In the genomic region with DNA sequence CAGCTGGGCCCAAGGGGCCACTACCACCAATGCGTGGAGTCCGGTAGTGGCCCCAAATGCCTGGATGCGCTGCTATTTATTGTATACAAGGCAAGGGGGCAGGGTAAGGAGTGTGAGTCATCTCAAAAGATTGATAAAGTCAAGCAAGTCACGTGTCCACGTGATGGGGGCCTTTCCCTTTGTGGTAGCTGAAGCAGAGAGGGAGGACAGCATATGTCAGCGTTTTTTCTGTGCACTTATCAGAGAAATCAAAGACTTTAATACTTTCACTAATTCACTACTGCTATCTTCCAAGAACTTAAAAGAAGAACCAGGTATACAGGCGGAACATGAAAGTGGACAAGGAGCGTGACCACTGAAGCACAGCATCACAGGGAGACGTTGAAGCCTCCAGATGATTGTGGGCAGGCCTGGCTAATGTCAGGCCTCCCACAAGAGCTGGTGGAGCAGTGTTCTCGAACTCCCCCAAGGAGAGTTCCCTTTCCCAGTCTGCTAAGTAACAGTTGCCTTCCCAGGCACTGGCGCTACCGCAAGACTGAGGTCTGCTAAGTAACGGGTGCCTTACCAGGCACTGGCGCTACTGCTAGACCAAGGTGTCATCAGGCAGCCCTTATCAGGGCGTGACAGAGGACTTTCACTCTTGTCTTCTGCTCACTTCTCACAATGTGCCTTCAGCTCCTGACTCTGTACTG, we compare ENCODE assay signal across 17 cellular contexts. TPM values are rescaled to one million over a fixed set of nuclear protein-coding genes. Genes with fewer than 3 reads are reported as not detected.
A peak's percentile ranks its signal among the peaks of the same experiment; 100 is the strongest.
DNase-seq lines count a peak whose midpoint lies in the region; ATAC-seq and TF ChIP-seq lines count a peak whose summit lies in the region.
"Had no signal": no experiment of that assay in that cellular context is flagged by ENCODE, and none has a peak within 500 bp of the region (broad histone marks: within the 10 kb centered on the region; RNA-seq: fewer than 3 reads in every experiment).

No MANE protein-coding gene starts in this region.

- no peak overlapping the region for H3K4me3 ChIP-seq in mammary epithelial cell (replicated peaks in 1 of 3; ENCODE audit: insufficient read depth in 1 of 3, low read depth in 2 of 3, low read length in 3 of 3)
- H3K4me3 ChIP-seq: ovary, PC-9 had no signal

- no peaks in the 10 kb centered on the region for H3K4me1 ChIP-seq in mammary epithelial cell (ENCODE audit: insufficient read depth, low read length)

- no peaks in the 10 kb centered on the region for H4K20me1 ChIP-seq in mammary epithelial cell (ENCODE audit: insufficient read depth, low read length)

- BruUV-seq in MCF 10A (replicated peaks; lab: Mats Ljungman, UMichigan), result no TSS peak
- no TSS peak for BruUV-seq in mammary epithelial cell (replicated peaks; lab: Mats Ljungman, UMichigan)

- no peaks in the 10 kb centered on the region for H3K36me3 ChIP-seq in mammary epithelial cell (ENCODE audit: insufficient read depth, low read length)
- H3K36me3 ChIP-seq: ovary had no signal

- CTCF ChIA-PET in MCF 10A (lab: Yijun Ruan, JAX) (interaction anchor here (0.6 to 0.9 kb wide), 4 partner anchors 8 to 123 kb away, joined by 3 read pairs; no protein-coding TSS in a partner anchor), mammary epithelial cell (lab: Charles Lee; ENCODE audit: low non-redundant PET) (no interaction called here)

- peaks cover 25% of the 10 kb centered on the region for H3K36me3 Mint-ChIP-seq in MCF 10A (ENCODE audit: insufficient read depth, unreplicated experiment)
- no peaks in the 10 kb centered on the region for H3K36me3 Mint-ChIP-seq in T-helper 17 cell (ENCODE audit: low read depth)
- H3K36me3 Mint-ChIP-seq: memory B cell had no signal

- H3K27me3 ChIP-seq in mammary epithelial cell (ENCODE audit: insufficient read depth, low read length), result no peaks in the 10 kb centered on the region
- H3K27me3 ChIP-seq: ovary had no signal

- dilution Hi-C loops in mammary epithelial cell (cut with HindIII; ENCODE audit: low sequenced_read_pairs), result loop anchor here (5.0 kb wide), 1 partner anchor 62 kb away; no protein-coding TSS in a partner anchor

- intact Hi-C loops in MCF 10A (cut with micrococcal nuclease) (no loop called here), mammary epithelial cell (cut with micrococcal nuclease) (no loop called here)

- no peak overlapping the region for H2AFZ ChIP-seq in mammary epithelial cell (ENCODE audit: low read depth, low read length)
- H2AFZ ChIP-seq: PC-9 had no signal

- peak; percentile 93 for ATAC-seq in T-helper 17 cell
- no peak for ATAC-seq in GM21529 (IDR thresholded peaks at IDR 0.05; ENCODE audit: unreplicated experiment)
- no peak for ATAC-seq in GM18870 (IDR thresholded peaks at IDR 0.05; ENCODE audit: unreplicated experiment)

- H3K4me3 Mint-ChIP-seq in MCF 10A (ENCODE audit: unreplicated experiment) (no peak overlapping the region), T-helper 17 cell (peak overlapping the region; percentile 50)
- H3K4me3 Mint-ChIP-seq: memory B cell had no signal

- no peaks in the 10 kb centered on the region for H3K4me1 Mint-ChIP-seq in MCF 10A (ENCODE audit: insufficient read depth, unreplicated experiment)
- H3K4me1 Mint-ChIP-seq in T-helper 17 cell, result peaks cover 5% of the 10 kb centered on the region
- H3K4me1 Mint-ChIP-seq: memory B cell had no signal

- TF ChIP-seq CTCF in MCF 10A (IDR thresholded peaks at IDR 0.05; ENCODE audit: unreplicated experiment) (no peak), mammary epithelial cell (conservative IDR thresholded peaks at IDR 0.05 in 1 of 2, IDR thresholded peaks at IDR 0.05 in 1 of 2; ENCODE audit: extremely low read depth in 1 of 2, insufficient read depth in 1 of 2, low read depth in 1 of 2, low read length in 2 of 2) (no peak)

- in situ Hi-C loops in mammary epithelial cell (cut with MboI; ENCODE audit: low sequenced_read_pairs in 2 of 2), result no loop called here

- peak overlapping the region; percentile 64 for H3K27ac Mint-ChIP-seq in MCF 10A (ENCODE audit: low read depth, unreplicated experiment)
- peak overlapping the region; percentile 54 for H3K27ac Mint-ChIP-seq in T-helper 17 cell
- H3K27ac Mint-ChIP-seq: memory B cell had no signal

- H3K9ac ChIP-seq in mammary epithelial cell (ENCODE audit: insufficient read depth, low read length), result no peak overlapping the region

- POLR2A ChIA-PET in MCF 10A (lab: Yijun Ruan, JAX), result interaction anchor here (0.6 kb wide), 1 partner anchor 14 kb away, joined by 4 read pairs; no protein-coding TSS in a partner anchor

- DNase-seq in MCF 10A (ENCODE audit: unreplicated experiment) (no peak), mammary epithelial cell (no peak), T-helper 17 cell (peak; percentile 29 to 55 (median 36)), dermis blood vessel endothelial cell (peak; percentile 16), NCI-H1417 treated with DMSO at 0.1 percent for 48 hours (lab: John Stamatoyannopoulos, UW) (no peak)
- DNase-seq in stimulated activated CD8-positive, alpha-beta memory T cell treated with anti-CD3 and anti-CD28 coated beads, Interleukin-7, amount 100 ng/mL, for 24 hours (ENCODE audit: low read depth), result peak; percentile 12
- DNase-seq: activated CD8-positive, alpha-beta memory T cell treated with anti-CD3 and anti-CD28 coated beads, Interleukin-2, amount 50 U/mL, for 4 hours; amygdala; H7; NCI-H1105; ovary; PC-9 had no signal

- H3K9me3 Mint-ChIP-seq in MCF 10A (ENCODE audit: unreplicated experiment), result no peaks in the 10 kb centered on the region
- H3K9me3 Mint-ChIP-seq: memory B cell had no signal

- H3K27me3 Mint-ChIP-seq in MCF 10A (ENCODE audit: insufficient read depth, unreplicated experiment), result no peaks in the 10 kb centered on the region
- H3K27me3 Mint-ChIP-seq in T-helper 17 cell, result no peaks in the 10 kb centered on the region
- H3K27me3 Mint-ChIP-seq: memory B cell had no signal

- H3K9me3 ChIP-seq in mammary epithelial cell (replicated peaks; ENCODE audit: insufficient read depth, low read length), result no peaks in the 10 kb centered on the region
- no peaks in the 10 kb centered on the region for H3K9me3 ChIP-seq in T-helper 17 cell (ENCODE audit: control insufficient read depth, low read length, poor library complexity, severe bottlenecking)
- H3K9me3 ChIP-seq: ovary had no signal

- WGBS in mammary epithelial cell (ENCODE audit: low coverage, missing lambda C conversion rate), result 84% methylated on average over 15 of the region's 15 CpGs

- peaks cover 3% of the 10 kb centered on the region for H3K79me2 ChIP-seq in mammary epithelial cell (ENCODE audit: insufficient read depth, low read length)

- H3K4me2 ChIP-seq in mammary epithelial cell (ENCODE audit: insufficient read depth, low read depth, low read length), result no peak overlapping the region
- H3K4me2 ChIP-seq: PC-9 had no signal

- no peak overlapping the region for H3K27ac ChIP-seq in mammary epithelial cell (ENCODE audit: insufficient read depth, low read depth, low read length)
- H3K27ac ChIP-seq: ovary, PC-9 had no signal

RNA-seq across cellular contexts. Expression of a gene that starts 10.8 kb away (rescaled TPM):
- total RNA-seq in MCF 10A (2022) (not detected in 2 replicates), mammary epithelial cell (not detected), T-helper 17 cell (not detected), dermis blood vessel endothelial cell (0.17 TPM in 1 of 2 replicates, not detected in the other)
- not detected for polyA plus RNA-seq in mammary epithelial cell
- polyA minus RNA-seq in mammary epithelial cell, result not detected
- total RNA-seq: dermis microvascular lymphatic vessel endothelial cell; PC-9; T-helper 1 cell treated with Interleukin-12 subunit alpha and Interleukin-12 subunit beta and Interleukin-4 antibody, amounts not matched to agents 30 ng/mL and 1 ng/mL, for 36 hours had no signal

RNA-seq across cellular contexts. Expression of a gene that starts 17.9 kb away (rescaled TPM):
- 5.4 and 6.7 TPM in 2 replicates for total RNA-seq in MCF 10A (2022)
- total RNA-seq in mammary epithelial cell, result 10 to 100 TPM in 1 of 2 donors, 1 to 10 TPM in 1; 3.0 to 10.3 TPM
- 9.9 TPM for polyA plus RNA-seq in mammary epithelial cell
- 49.6 TPM for polyA minus RNA-seq in mammary epithelial cell
- 1 to 10 TPM; 2.6 to 5.7 TPM for total RNA-seq in T-helper 17 cell
- 1.2 and 2.9 TPM in 2 replicates for total RNA-seq in dermis blood vessel endothelial cell

RNA-seq across cellular contexts. Expression of a gene that starts 27.1 kb away (rescaled TPM):
- 26.5 and 37.7 TPM in 2 replicates for total RNA-seq in MCF 10A (2022)
- total RNA-seq in mammary epithelial cell, result 10 to 100 TPM; 25.2 to 31.8 TPM
- 29.6 TPM for polyA plus RNA-seq in mammary epithelial cell
- 20.0 TPM for polyA minus RNA-seq in mammary epithelial cell
- 10 to 100 TPM; 52.2 to 53.1 TPM for total RNA-seq in T-helper 17 cell
- 37.0 and 40.2 TPM in 2 replicates for total RNA-seq in dermis blood vessel endothelial cell

RNA-seq across cellular contexts. Expression of a gene that starts 36.2 kb away (rescaled TPM):
- 12.1 TPM in 2 replicates for total RNA-seq in MCF 10A (2022)
- total RNA-seq in mammary epithelial cell, result 10 to 100 TPM in 1 of 2 donors, 1 to 10 TPM in 1; 9.9 to 21.8 TPM
- polyA plus RNA-seq in mammary epithelial cell, result 9.1 TPM
- polyA minus RNA-seq in mammary epithelial cell, result 3.9 TPM
- total RNA-seq in T-helper 17 cell, result 10 to 100 TPM; 83.6 to 96.5 TPM
- total RNA-seq in dermis blood vessel endothelial cell, result 50.3 and 52.1 TPM in 2 replicates

RNA-seq across cellular contexts. Expression of a gene that starts 40.0 kb away (rescaled TPM):
- total RNA-seq in MCF 10A (2022) (65.7 and 74.8 TPM in 2 replicates), mammary epithelial cell (10 to 100 TPM; 35.3 to 55.9 TPM), T-helper 17 cell (10 to 100 TPM; 97.1 to 97.5 TPM), dermis blood vessel endothelial cell (51.1 and 67.7 TPM in 2 replicates)
- polyA plus RNA-seq in mammary epithelial cell, result 26.3 TPM
- 30.4 TPM for polyA minus RNA-seq in mammary epithelial cell

Comparison
In these comparisons a context has a peak if more than half of its experiments do, and no peak if none do; other contexts are left out.
1. DNase-seq: peak in T-helper 17 cell (3 of 3), dermis blood vessel endothelial cell (single experiment) and stimulated activated CD8-positive, alpha-beta memory T cell treated with anti-CD3 and anti-CD28 coated beads, Interleukin-7, amount 100 ng/mL, for 24 hours (single experiment); none in MCF 10A (single experiment), mammary epithelial cell (single experiment) and NCI-H1417 treated with DMSO at 0.1 percent for 48 hours (single experiment).